1 cellular context compared by ENCODE assay signal in genomic region chr17:27531469-27531948, GRCh38.
TF ChIP-seq lines count a peak whose summit lies in the region.

No MANE protein-coding gene starts in this region.

TF ChIP-seq in HEK293, 187 proteins besides CTCF, POLR2A, EP300 and RAD21 (continued from another document):
- no peak for TF ChIP-seq ZNF211 (tag by site-specific recombination; IDR thresholded peaks at IDR 0.05; ENCODE audit: low read depth)
